ENCODE assay signal across 35 cellular contexts in the genomic region with DNA sequence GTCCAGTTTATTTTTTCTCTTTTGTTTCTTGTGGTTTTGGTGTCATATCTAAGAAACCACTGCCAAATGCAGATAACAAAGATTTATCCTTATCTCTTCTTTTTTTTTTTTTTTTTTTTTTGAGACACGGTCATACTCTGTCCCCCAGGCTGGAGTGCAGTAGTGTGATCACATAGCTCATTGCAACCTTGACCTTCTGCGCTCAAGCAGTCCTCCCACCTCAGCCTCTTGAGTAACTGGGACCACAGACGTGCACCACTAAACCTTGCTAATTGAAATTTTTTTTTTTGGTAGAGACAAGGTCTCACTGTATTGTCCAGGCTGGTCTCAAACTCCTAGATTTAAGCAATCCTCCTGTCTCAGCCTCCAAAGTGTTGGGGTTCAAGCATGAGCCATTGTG. TPM values are rescaled to one million over a fixed set of nuclear protein-coding genes. Genes with fewer than 3 reads are reported as not detected.
"Had no signal": no experiment of that assay in that cellular context is flagged by ENCODE, and none has a peak within 500 bp of the region (broad histone marks: within the 10 kb centered on the region; RNA-seq: fewer than 3 reads in every experiment).

No MANE protein-coding gene starts in this region.

- H3K9me3 Mint-ChIP-seq: activated CD8-positive, alpha-beta T cell treated with anti-CD3 and anti-CD28 coated beads for 36 hours; activated naive CD4-positive, alpha-beta T cell treated with anti-CD3 and anti-CD28 coated beads, Interleukin-2, amount 10 ng/mL, durations not matched to agents 7 days and 5 days; activated naive CD8-positive, alpha-beta T cell treated with anti-CD3 and anti-CD28 coated beads, Interleukin-2, amount 50 U/mL, for 24 hours; activated T-cell treated with anti-CD3 and anti-CD28 coated beads, Interleukin-2, amount 50 U/mL, for 24 hours; activated T-helper 1 cell treated with anti-CD3 and anti-CD28 coated beads, Interleukin-12 subunit alpha, Interleukin-12 subunit beta, Interleukin-2, Interleukin-4 antibody, amounts not matched to agents 30 ng/mL and 10 ng/mL and 1 ng/mL, durations not matched to agents 14 hours and 24 hours and 36 hours; central memory CD8-positive, alpha-beta T cell had no signal

- H3K27ac Mint-ChIP-seq: activated CD8-positive, alpha-beta T cell treated with anti-CD3 and anti-CD28 coated beads for 36 hours; activated naive CD4-positive, alpha-beta T cell treated with anti-CD3 and anti-CD28 coated beads, Interleukin-2, amount 10 ng/mL, durations not matched to agents 7 days and 5 days; activated naive CD8-positive, alpha-beta T cell; activated naive CD8-positive, alpha-beta T cell treated with anti-CD3 and anti-CD28 coated beads, Interleukin-2, amount 50 U/mL, for 24 hours; activated T-cell treated with anti-CD3 and anti-CD28 coated beads, Interleukin-2, amount 50 U/mL, for 24 hours; activated T-helper 1 cell treated with anti-CD3 and anti-CD28 coated beads, Interleukin-12 subunit alpha, Interleukin-12 subunit beta, Interleukin-2, Interleukin-4 antibody, amounts not matched to agents 30 ng/mL and 10 ng/mL and 1 ng/mL, durations not matched to agents 14 hours and 24 hours and 36 hours had no signal

- DNase-seq: activated CD4-positive, alpha-beta T cell treated with anti-CD3 and anti-CD28 coated beads for 1 hour; activated CD4-positive, alpha-beta T cell treated with anti-CD3 and anti-CD28 coated beads for 48 hours; activated CD4-positive, alpha-beta T cell treated with anti-CD3 and anti-CD28 coated beads, Interleukin-2, amount 50 U/mL, for 4 hours; activated CD4-positive, CD25-positive, alpha-beta regulatory T cell; activated CD8-positive, alpha-beta T cell treated with anti-CD3 and anti-CD28 coated beads for 36 hours; activated naive CD4-positive, alpha-beta T cell treated with anti-CD3 and anti-CD28 coated beads, Interleukin-2, amount 10 ng/mL, durations not matched to agents 7 days and 5 days; activated naive CD8-positive, alpha-beta T cell treated with anti-CD3 and anti-CD28 coated beads, Interleukin-2, amount 50 U/mL, for 24 hours; activated T-cell treated with anti-CD3 and anti-CD28 coated beads, Interleukin-2, amount 50 U/mL, for 24 hours; amygdala; Karpas-422; KBM-7; NCI-H1048; NCI-H1105 treated with DMSO at 0.1 percent for 48 hours; NCI-H1436; NCI-H1694; NCI-H1930; NCI-H2081 treated with DMSO at 0.1 percent for 48 hours; NCI-H345; NCI-H510A; NCI-H526; NCI-H748 treated with DMSO at 0.1 percent for 48 hours; NK-92 treated with Interleukin-12 subunit alpha and Interleukin-12 subunit beta, amount 100 ng/mL, for 24 hours; PC-9; SIG-M5; SW 1271; T-helper 1 cell; T1000; WERI-Rb-1 had no signal

- H3K36me3 Mint-ChIP-seq: activated naive CD4-positive, alpha-beta T cell treated with anti-CD3 and anti-CD28 coated beads, Interleukin-2, amount 10 ng/mL, durations not matched to agents 7 days and 5 days had no signal

- H3K4me1 ChIP-seq: ascending aorta had no signal

- H3K9me3 ChIP-seq: ascending aorta had no signal

- H3K4me2 ChIP-seq: PC-9 had no signal

- H3K27me3 Mint-ChIP-seq: activated CD8-positive, alpha-beta T cell treated with anti-CD3 and anti-CD28 coated beads for 36 hours; activated naive CD4-positive, alpha-beta T cell treated with anti-CD3 and anti-CD28 coated beads, Interleukin-2, amount 10 ng/mL, durations not matched to agents 7 days and 5 days; activated naive CD8-positive, alpha-beta T cell; activated naive CD8-positive, alpha-beta T cell treated with anti-CD3 and anti-CD28 coated beads, Interleukin-2, amount 50 U/mL, for 24 hours; activated T-cell treated with anti-CD3 and anti-CD28 coated beads, Interleukin-2, amount 50 U/mL, for 24 hours; central memory CD8-positive, alpha-beta T cell had no signal

- H3K4me3 ChIP-seq: ascending aorta, cardiac muscle cell, PC-9 had no signal

- ATAC-seq: activated CD8-positive, alpha-beta T cell treated with anti-CD3 and anti-CD28 coated beads for 36 hours; activated naive CD8-positive, alpha-beta T cell treated with anti-CD3 and anti-CD28 coated beads, Interleukin-2, amount 50 U/mL, for 24 hours; Right ventricle myocardium inferior had no signal

- H3K4me3 Mint-ChIP-seq: activated CD8-positive, alpha-beta T cell treated with anti-CD3 and anti-CD28 coated beads for 36 hours; activated naive CD4-positive, alpha-beta T cell treated with anti-CD3 and anti-CD28 coated beads, Interleukin-2, amount 10 ng/mL, durations not matched to agents 7 days and 5 days; activated naive CD8-positive, alpha-beta T cell; activated naive CD8-positive, alpha-beta T cell treated with anti-CD3 and anti-CD28 coated beads, Interleukin-2, amount 50 U/mL, for 24 hours; activated T-cell treated with anti-CD3 and anti-CD28 coated beads, Interleukin-2, amount 50 U/mL, for 24 hours; activated T-helper 1 cell treated with anti-CD3 and anti-CD28 coated beads, Interleukin-12 subunit alpha, Interleukin-12 subunit beta, Interleukin-2, Interleukin-4 antibody, amounts not matched to agents 30 ng/mL and 10 ng/mL and 1 ng/mL, durations not matched to agents 14 hours and 24 hours and 36 hours; central memory CD8-positive, alpha-beta T cell had no signal

- H3K27me3 ChIP-seq: ascending aorta, cardiac muscle cell had no signal

- H3K27ac ChIP-seq: ascending aorta, cardiac muscle cell, PC-9, RWPE1, WERI-Rb-1 had no signal

RNA-seq across cellular contexts. Expression of a gene that starts 32.5 kb away (rescaled TPM):
- total RNA-seq: Right ventricle myocardium inferior had no signal
